Comparison of ENCODE assay signal across 18 cellular contexts in genomic region chr5:115100556-115100955, GRCh38.
A peak's percentile ranks its signal among the peaks of the same experiment; 100 is the strongest.
DNase-seq lines count a peak whose midpoint lies in the region; FAIRE-seq and TF ChIP-seq lines count a peak whose summit lies in the region.
"Had no signal": no experiment of that assay in that cellular context is flagged by ENCODE, and none has a peak within 500 bp of the region (broad histone marks: within the 10 kb centered on the region; RNA-seq: fewer than 3 reads in every experiment).

No MANE protein-coding gene starts in this region.

- 8 to 28% (median 8%) methylated on average over 3 of the region's 3 CpGs for WGBS in ovary, 3 donors

- H3K4me1 ChIP-seq in colonic mucosa (no peaks in the 10 kb centered on the region), ovary (ENCODE audit: insufficient read depth) (peaks cover 4% of the 10 kb centered on the region), kidney (ENCODE audit: control insufficient read depth in 1 of 2, insufficient read depth in 1 of 2, low read depth in 1 of 2, low read length in 2 of 2) (no peaks in the 10 kb centered on the region)
- H3K4me1 ChIP-seq in effector memory CD4-positive, alpha-beta T cell (ENCODE audit: control insufficient read depth, insufficient read depth, low read length, poor library complexity, severe bottlenecking): no peaks in the 10 kb centered on the region

- BruUV-seq in Calu3 (replicated peaks; lab: Mats Ljungman, UMichigan): no TSS peak

- intact Hi-C loops in colonic mucosa (cut with DNase I) (no loop called here), ovary (cut with DNase I) (no loop called here), Calu3 (cut with micrococcal nuclease; ENCODE audit: unreplicated experiment) (no loop called here), kidney (cut with DNase I) (no loop called here)

- no peak overlapping the region for H3K4me3 ChIP-seq in colonic mucosa
- H3K4me3 ChIP-seq in ovary: no peak overlapping the region
- H3K4me3 ChIP-seq in effector memory CD4-positive, alpha-beta T cell (ENCODE audit: insufficient read depth, low read depth, low read length, poor library complexity, severe bottlenecking): no peak overlapping the region
- H3K4me3 ChIP-seq in kidney (ENCODE audit: low read length in 2 of 2): no peak overlapping the region
- H3K4me3 ChIP-seq: cardiac muscle cell, smooth muscle cell had no signal

- H3K27ac ChIP-seq in colonic mucosa (no peak overlapping the region), ovary (peak overlapping the region in 1 of 2 donors; percentile 55), kidney (ENCODE audit: low read depth in 2 of 2, low read length in 2 of 2) (no peak overlapping the region)
- H3K27ac ChIP-seq in effector memory CD4-positive, alpha-beta T cell (ENCODE audit: insufficient read depth, low read length, poor library complexity, severe bottlenecking): no peak overlapping the region
- H3K27ac ChIP-seq: cardiac muscle cell had no signal

- H3K27me3 ChIP-seq in colonic mucosa: no peaks in the 10 kb centered on the region
- H3K27me3 ChIP-seq in ovary: no peaks in the 10 kb centered on the region
- peaks cover 8% of the 10 kb centered on the region for H3K27me3 ChIP-seq in effector memory CD4-positive, alpha-beta T cell (replicated peaks; ENCODE audit: control insufficient read depth, insufficient read depth, low read length, poor library complexity, severe bottlenecking)
- H3K27me3 ChIP-seq: cardiac muscle cell had no signal

- no peak for FAIRE-seq in kidney (lab: Jason Lieb, UNC)

- no peak for TF ChIP-seq CTCF in colonic mucosa (IDR thresholded peaks at IDR 0.05)
- no peak for TF ChIP-seq CTCF in ovary (IDR thresholded peaks at IDR 0.05)
- no peak for TF ChIP-seq CTCF in Calu3 (IDR thresholded peaks at IDR 0.05; ENCODE audit: unreplicated experiment)
- no peak for TF ChIP-seq CTCF in kidney (IDR thresholded peaks at IDR 0.05; ENCODE audit: borderline replicate concordance, extremely low read depth, insufficient read depth)

- H3K27ac Mint-ChIP-seq in Calu3 (ENCODE audit: unreplicated experiment): no peak overlapping the region
- H3K27ac Mint-ChIP-seq: activated CD8-positive, alpha-beta T cell treated with anti-CD3 and anti-CD28 coated beads, Interleukin-2, amount 10 ng/mL, durations not matched to agents 7 days and 5 days; activated naive CD8-positive, alpha-beta T cell treated with anti-CD3 and anti-CD28 coated beads for 36 hours had no signal

- no peaks in the 10 kb centered on the region for H3K9me3 Mint-ChIP-seq in Calu3 (ENCODE audit: low read depth, unreplicated experiment)
- H3K9me3 Mint-ChIP-seq: activated naive CD8-positive, alpha-beta T cell treated with anti-CD3 and anti-CD28 coated beads for 36 hours had no signal

- TF ChIP-seq POLR2A in ovary (IDR thresholded peaks at IDR 0.05): no peak

- no peak overlapping the region for H3K4me3 Mint-ChIP-seq in Calu3 (ENCODE audit: low read depth, unreplicated experiment)
- H3K4me3 Mint-ChIP-seq: activated CD8-positive, alpha-beta T cell treated with anti-CD3 and anti-CD28 coated beads, Interleukin-2, amount 10 ng/mL, durations not matched to agents 7 days and 5 days; activated naive CD8-positive, alpha-beta T cell treated with anti-CD3 and anti-CD28 coated beads for 36 hours had no signal

- H3K9me3 ChIP-seq in colonic mucosa: no peaks in the 10 kb centered on the region
- no peaks in the 10 kb centered on the region for H3K9me3 ChIP-seq in ovary
- no peaks in the 10 kb centered on the region for H3K9me3 ChIP-seq in effector memory CD4-positive, alpha-beta T cell (ENCODE audit: control insufficient read depth, low read length)
- no peaks in the 10 kb centered on the region for H3K9me3 ChIP-seq in kidney (ENCODE audit: control insufficient read depth in 1 of 2, low read length in 2 of 2)

- DNase-seq in ELR (ENCODE audit: low read depth) (peak; percentile 34), NCI-H345 (lab: John Stamatoyannopoulos, UW) (peak; percentile 48), colonic mucosa (peak; percentile 33), ovary (peak; percentile 45 to 72 (median 68)), Calu3 (no peak), kidney (no peak)
- DNase-seq in effector memory CD4-positive, alpha-beta T cell: no peak
- no peak for DNase-seq in stimulated activated CD4-positive, alpha-beta T cell treated with anti-CD3 and anti-CD28 coated beads, Interleukin-4, amount 100 ng/mL, for 4 hours
- DNase-seq: activated CD8-positive, alpha-beta T cell treated with anti-CD3 and anti-CD28 coated beads, Interleukin-2, amount 10 ng/mL, durations not matched to agents 7 days and 5 days; activated naive CD8-positive, alpha-beta T cell treated with anti-CD3 and anti-CD28 coated beads for 36 hours; activated T-cell treated with anti-CD3 and anti-CD28 coated beads, Interleukin-2, amount 50 U/mL, for 48 hours; effector CD8-positive, alpha-beta T cell; foreskin melanocyte; MV-4-11; Right ventricle myocardium superior; trophoblast cell had no signal

- no peak overlapping the region for H3K9ac ChIP-seq in colonic mucosa (ENCODE audit: low read depth in 2 of 2, low read length in 2 of 2)
- no peak overlapping the region for H3K9ac ChIP-seq in kidney (ENCODE audit: low read length in 2 of 2)

- no peaks in the 10 kb centered on the region for H3K4me1 Mint-ChIP-seq in Calu3 (ENCODE audit: low read depth, unreplicated experiment)
- H3K4me1 Mint-ChIP-seq: activated naive CD8-positive, alpha-beta T cell treated with anti-CD3 and anti-CD28 coated beads for 36 hours had no signal

- CTCF ChIA-PET in Calu3 (lab: Charles Lee): interaction anchor here (0.6 kb wide), 1 partner anchor 142 kb away, joined by 4 read pairs; no protein-coding TSS in a partner anchor

- H3K36me3 ChIP-seq in colonic mucosa (no peaks in the 10 kb centered on the region), ovary (no peaks in the 10 kb centered on the region), kidney (ENCODE audit: control insufficient read depth in 1 of 2, insufficient read depth in 2 of 2, low read length in 2 of 2) (no peaks in the 10 kb centered on the region)
- H3K36me3 ChIP-seq in effector memory CD4-positive, alpha-beta T cell (ENCODE audit: control insufficient read depth, insufficient read depth, low read length): no peaks in the 10 kb centered on the region
- H3K36me3 ChIP-seq: cardiac muscle cell had no signal

- no peaks in the 10 kb centered on the region for H3K36me3 Mint-ChIP-seq in Calu3 (ENCODE audit: insufficient read depth, unreplicated experiment)
- H3K36me3 Mint-ChIP-seq: activated naive CD8-positive, alpha-beta T cell treated with anti-CD3 and anti-CD28 coated beads for 36 hours had no signal

- no peak for TF ChIP-seq EP300 in ovary (IDR thresholded peaks at IDR 0.05)

- no peaks in the 10 kb centered on the region for H3K27me3 Mint-ChIP-seq in Calu3 (ENCODE audit: unreplicated experiment)

Comparison
In these comparisons a context has a peak if more than half of its experiments do, and no peak if none do; other contexts are left out.
1. DNase-seq: peak in ELR (single experiment), NCI-H345 (single experiment), colonic mucosa (single experiment) and ovary (5 of 5); none in effector memory CD4-positive, alpha-beta T cell (0 of 3), Calu3 (single experiment), stimulated activated CD4-positive, alpha-beta T cell treated with anti-CD3 and anti-CD28 coated beads, Interleukin-4, amount 100 ng/mL, for 4 hours (0 of 2) and kidney (single experiment).